Comparison of ENCODE assay signal across 18 cellular contexts in genomic region chr1:7826363-7826762, GRCh38. TPM values are rescaled to one million over a fixed set of nuclear protein-coding genes. Genes with fewer than 3 reads are reported as not detected.
A peak's percentile ranks its signal among the peaks of the same experiment; 100 is the strongest.
DNase-seq lines count a peak whose midpoint lies in the region; ATAC-seq and TF ChIP-seq lines count a peak whose summit lies in the region.
"Had no signal": no experiment of that assay in that cellular context is flagged by ENCODE, and none has a peak within 500 bp of the region (broad histone marks: within the 10 kb centered on the region; RNA-seq: fewer than 3 reads in every experiment).

No MANE protein-coding gene starts in this region.

- H3K4me1 ChIP-seq in HAP-1 (peaks cover 14% of the 10 kb centered on the region), psoas muscle (no peaks in the 10 kb centered on the region)

- no peak for DNase-seq in activated T-cell treated with anti-CD3 and anti-CD28 coated beads, Interleukin-2, amount 50 U/mL, for 24 hours
- no peak for DNase-seq in activated T-cell treated with anti-CD3 and anti-CD28 coated beads, Interleukin-2, amount 50 U/mL, for 1 hour
- DNase-seq in HAP-1 (ENCODE audit: low spot score in 2 of 2) (peak in 1 of 2 experiments; percentile 37), psoas muscle (no peak), NCI-H1105 treated with DMSO at 0.1 percent for 48 hours (lab: John Stamatoyannopoulos, UW) (no peak), NCI-H524 treated with DMSO at 0.1 percent for 48 hours (lab: John Stamatoyannopoulos, UW) (no peak)
- DNase-seq in activated naive CD8-positive, alpha-beta T cell treated with anti-CD3 and anti-CD28 coated beads, Interleukin-2, amount 50 U/mL, for 24 hours: no peak
- DNase-seq: activated CD4-positive, alpha-beta T cell treated with anti-CD3 and anti-CD28 coated beads for 4 hours; activated gamma-delta T cell treated with Interleukin-2 at 50 U/mL for 16 hours; GDM1; H9; NCI-H1436 treated with DMSO at 0.1 percent for 48 hours; NK-92 treated with Interleukin-12 subunit alpha and Interleukin-12 subunit beta, amount 100 ng/mL, for 24 hours had no signal

- intact Hi-C loops in psoas muscle (cut with DNase I): loop anchor here (5.0 kb wide), 2 partner anchors 34 to 39 kb away; no protein-coding TSS in a partner anchor

- no peak for ATAC-seq in activated naive CD8-positive, alpha-beta T cell treated with anti-CD3 and anti-CD28 coated beads, Interleukin-2, amount 50 U/mL, for 24 hours
- ATAC-seq in psoas muscle (no peak), HG03571 (IDR thresholded peaks at IDR 0.05; ENCODE audit: unreplicated experiment) (no peak)
- ATAC-seq: esophagus mucosa had no signal

- H3K27ac ChIP-seq in psoas muscle: no peak overlapping the region

- in situ Hi-C loops in HAP-1 (cut with MboI; ENCODE audit: low sequenced_read_pairs): no loop called here

- H3K4me3 ChIP-seq in HAP-1 (peak overlapping the region; percentile 67), psoas muscle (peak overlapping the region; percentile 41)

- TF ChIP-seq CTCF in psoas muscle (IDR thresholded peaks at IDR 0.05): no peak

- H3K27ac Mint-ChIP-seq in activated T-cell treated with anti-CD3 and anti-CD28 coated beads, Interleukin-2, amount 50 U/mL, for 24 hours: no peak overlapping the region
- no peak overlapping the region for H3K27ac Mint-ChIP-seq in activated naive CD8-positive, alpha-beta T cell treated with anti-CD3 and anti-CD28 coated beads, Interleukin-2, amount 50 U/mL, for 24 hours
- H3K27ac Mint-ChIP-seq: H9 had no signal

- H3K4me1 Mint-ChIP-seq in activated T-cell treated with anti-CD3 and anti-CD28 coated beads, Interleukin-2, amount 50 U/mL, for 24 hours (ENCODE audit: low read depth): peaks cover 21% of the 10 kb centered on the region
- peaks cover 13% of the 10 kb centered on the region for H3K4me1 Mint-ChIP-seq in activated naive CD8-positive, alpha-beta T cell treated with anti-CD3 and anti-CD28 coated beads, Interleukin-2, amount 50 U/mL, for 24 hours
- H3K4me1 Mint-ChIP-seq: H9 had no signal

- H3K27me3 Mint-ChIP-seq in activated T-cell treated with anti-CD3 and anti-CD28 coated beads, Interleukin-2, amount 50 U/mL, for 24 hours: no peaks in the 10 kb centered on the region
- no peaks in the 10 kb centered on the region for H3K27me3 Mint-ChIP-seq in activated naive CD8-positive, alpha-beta T cell treated with anti-CD3 and anti-CD28 coated beads, Interleukin-2, amount 50 U/mL, for 24 hours

- H3K36me3 ChIP-seq in HAP-1 (replicated peaks) (peaks cover 18% of the 10 kb centered on the region), psoas muscle (ENCODE audit: insufficient read depth in 1 of 2, low read depth in 1 of 2) (peaks cover under 1 to 100% of the 10 kb centered on the region in 2 donors)

- H3K36me3 Mint-ChIP-seq in activated T-cell treated with anti-CD3 and anti-CD28 coated beads, Interleukin-2, amount 50 U/mL, for 24 hours (ENCODE audit: low read depth): peaks cover 46% of the 10 kb centered on the region
- peaks cover 10% of the 10 kb centered on the region for H3K36me3 Mint-ChIP-seq in activated naive CD8-positive, alpha-beta T cell treated with anti-CD3 and anti-CD28 coated beads, Interleukin-2, amount 50 U/mL, for 24 hours (ENCODE audit: low read depth)

- H3K27me3 ChIP-seq in HAP-1 (ENCODE audit: low read depth) (no peaks in the 10 kb centered on the region), psoas muscle (ENCODE audit: insufficient read depth in 3 of 3, low read length in 2 of 3) (no peaks in the 10 kb centered on the region)

- H3K9me3 Mint-ChIP-seq in activated T-cell treated with anti-CD3 and anti-CD28 coated beads, Interleukin-2, amount 50 U/mL, for 24 hours: no peaks in the 10 kb centered on the region
- H3K9me3 Mint-ChIP-seq in activated naive CD8-positive, alpha-beta T cell treated with anti-CD3 and anti-CD28 coated beads, Interleukin-2, amount 50 U/mL, for 24 hours: no peaks in the 10 kb centered on the region
- H3K9me3 Mint-ChIP-seq: H9 had no signal

- H3K9me3 ChIP-seq in HAP-1: no peaks in the 10 kb centered on the region; the same call in 1 of the 2 replicates
- no peaks in the 10 kb centered on the region for H3K9me3 ChIP-seq in psoas muscle

- H3K4me3 Mint-ChIP-seq in activated T-cell treated with anti-CD3 and anti-CD28 coated beads, Interleukin-2, amount 50 U/mL, for 24 hours: peak overlapping the region; percentile 88
- peak overlapping the region; percentile 83 for H3K4me3 Mint-ChIP-seq in activated naive CD8-positive, alpha-beta T cell treated with anti-CD3 and anti-CD28 coated beads, Interleukin-2, amount 50 U/mL, for 24 hours
- H3K4me3 Mint-ChIP-seq: H9 had no signal

- 79 to 86% (median 86%) methylated on average over 7 of the region's 7 CpGs for WGBS in psoas muscle, 3 donors

RNA-seq across cellular contexts. Expression of gene UTS2, which starts 26.5 kb away (rescaled TPM):
- under 1 TPM in 1 of 4 donors, not detected in 3; 0.24 TPM for total RNA-seq in psoas muscle
- under 1 TPM in 1 of 3 donors, not detected in 2; 0.20 TPM for polyA plus RNA-seq in psoas muscle
- total RNA-seq: dermis blood vessel endothelial cell, esophagus mucosa, H9, LHCN-M2, renal cortical epithelial cell had no signal

RNA-seq across cellular contexts. Expression of gene PER3, which starts 42.3 kb away (rescaled TPM):
- total RNA-seq in psoas muscle: 10 to 100 TPM in 3 of 4 donors, 1 to 10 TPM in 1; 4.8 to 15.1 (median 10.5) TPM
- 1 to 10 TPM; 1.4 to 2.0 (median 1.8) TPM for polyA plus RNA-seq in psoas muscle

RNA-seq across cellular contexts. Expression of gene VAMP3, which starts 55.3 kb away (rescaled TPM):
- total RNA-seq in psoas muscle: 10 to 100 TPM; 54.3 to 71.6 (median 66.8) TPM
- polyA plus RNA-seq in psoas muscle: 10 to 100 TPM; 35.0 to 68.7 (median 48.1) TPM
